Comparison of ENCODE assay signal across 8 cellular contexts in genomic region chrX:40468033-40468979, GRCh38.
DNase-seq lines count a peak whose midpoint lies in the region; ATAC-seq and TF ChIP-seq lines count a peak whose summit lies in the region.

No MANE protein-coding gene starts in this region.

- peak overlapping the region; percentile 20 for H3K27ac Mint-ChIP-seq in activated T-helper 1 cell treated with anti-CD3 and anti-CD28 coated beads, Interleukin-12 subunit alpha, Interleukin-12 subunit beta, Interleukin-2, Interleukin-4 antibody, amounts not matched to agents 30 ng/mL and 10 ng/mL and 1 ng/mL, durations not matched to agents 14 hours and 24 hours and 36 hours

- no peaks in the 10 kb centered on the region for H3K9me3 Mint-ChIP-seq in activated T-helper 1 cell treated with anti-CD3 and anti-CD28 coated beads, Interleukin-12 subunit alpha, Interleukin-12 subunit beta, Interleukin-2, Interleukin-4 antibody, amounts not matched to agents 30 ng/mL and 10 ng/mL and 1 ng/mL, durations not matched to agents 14 hours and 24 hours and 36 hours

- H3K36me3 ChIP-seq in parathyroid adenoma (ENCODE audit: control insufficient read depth, insufficient read depth, low read length): no peaks in the 10 kb centered on the region

- peaks cover 4% of the 10 kb centered on the region for H3K27me3 Mint-ChIP-seq in activated T-helper 1 cell treated with anti-CD3 and anti-CD28 coated beads, Interleukin-12 subunit alpha, Interleukin-12 subunit beta, Interleukin-2, Interleukin-4 antibody, amounts not matched to agents 30 ng/mL and 10 ng/mL and 1 ng/mL, durations not matched to agents 14 hours and 24 hours and 36 hours (ENCODE audit: insufficient read depth)

- peak; percentile 49 for TF ChIP-seq CTCF in AG10803 (conservative IDR thresholded peaks at IDR 0.05; ENCODE audit: low read length)
- peak; percentile 21 for TF ChIP-seq CTCF in GM13976 (IDR thresholded peaks at IDR 0.05; ENCODE audit: borderline replicate concordance, control extremely low read depth, extremely low read depth, insufficient read depth, missing control alignments)
- TF ChIP-seq CTCF in foreskin keratinocyte (conservative IDR thresholded peaks at IDR 0.05): peak; percentile 60
- peak; percentile 31 for TF ChIP-seq CTCF in parathyroid adenoma (IDR thresholded peaks at IDR 0.05)
- TF ChIP-seq CTCF in omental fat pad (IDR thresholded peaks at IDR 0.05): no peak

- H3K4me3 Mint-ChIP-seq in activated T-helper 1 cell treated with anti-CD3 and anti-CD28 coated beads, Interleukin-12 subunit alpha, Interleukin-12 subunit beta, Interleukin-2, Interleukin-4 antibody, amounts not matched to agents 30 ng/mL and 10 ng/mL and 1 ng/mL, durations not matched to agents 14 hours and 24 hours and 36 hours: no peak overlapping the region

- H3K4me1 ChIP-seq in foreskin keratinocyte (peaks cover 6% of the 10 kb centered on the region), parathyroid adenoma (peaks cover 2% of the 10 kb centered on the region)

- no peaks in the 10 kb centered on the region for H3K79me2 ChIP-seq in parathyroid adenoma

- no peaks in the 10 kb centered on the region for H3K9me3 ChIP-seq in parathyroid adenoma (ENCODE audit: control insufficient read depth, low read length)

- no peaks in the 10 kb centered on the region for H3K36me3 Mint-ChIP-seq in activated T-helper 1 cell treated with anti-CD3 and anti-CD28 coated beads, Interleukin-12 subunit alpha, Interleukin-12 subunit beta, Interleukin-2, Interleukin-4 antibody, amounts not matched to agents 30 ng/mL and 10 ng/mL and 1 ng/mL, durations not matched to agents 14 hours and 24 hours and 36 hours (ENCODE audit: low read depth)

- H3K4me1 Mint-ChIP-seq in activated T-helper 1 cell treated with anti-CD3 and anti-CD28 coated beads, Interleukin-12 subunit alpha, Interleukin-12 subunit beta, Interleukin-2, Interleukin-4 antibody, amounts not matched to agents 30 ng/mL and 10 ng/mL and 1 ng/mL, durations not matched to agents 14 hours and 24 hours and 36 hours (ENCODE audit: low read depth): peaks cover 27% of the 10 kb centered on the region

- in situ Hi-C loops in GM13976 (cut with MboI; ENCODE audit: low sequenced_read_pairs, unreplicated experiment): no loop called here

- peak; percentile 64 for DNase-seq in AG10803 (ENCODE audit: low read depth)
- peak; percentile 59 for DNase-seq in GM13976 (ENCODE audit: low spot score)
- DNase-seq in NCI-H748 treated with DMSO at 0.1 percent for 48 hours (lab: John Stamatoyannopoulos, UW): peak; percentile 50
- DNase-seq in activated T-helper 1 cell treated with anti-CD3 and anti-CD28 coated beads, Interleukin-12 subunit alpha, Interleukin-12 subunit beta, Interleukin-2, Interleukin-4 antibody, amounts not matched to agents 30 ng/mL and 10 ng/mL and 1 ng/mL, durations not matched to agents 14 hours and 24 hours and 36 hours (ENCODE audit: low spot score): peak; percentile 16
- DNase-seq in foreskin keratinocyte: peak in 1 of 2 donors; percentile 42
- DNase-seq in omental fat pad (ENCODE audit: low spot score): no peak

- H3K27me3 ChIP-seq in foreskin keratinocyte: no peaks in the 10 kb centered on the region
- no peaks in the 10 kb centered on the region for H3K27me3 ChIP-seq in parathyroid adenoma (ENCODE audit: control insufficient read depth, insufficient read depth, low read length)

- intact Hi-C loops in activated T-helper 1 cell treated with anti-CD3 and anti-CD28 coated beads, Interleukin-12 subunit alpha, Interleukin-12 subunit beta, Interleukin-2, Interleukin-4 antibody, amounts not matched to agents 30 ng/mL and 10 ng/mL and 1 ng/mL, durations not matched to agents 14 hours and 24 hours and 36 hours (cut with micrococcal nuclease): loop anchor here (5.0 kb wide), 1 partner anchor 371 kb away; the partner anchor contains the start of gene BCOR

- peak overlapping the region; percentile 46 for H2AFZ ChIP-seq in parathyroid adenoma

- H3K9ac ChIP-seq in parathyroid adenoma: no peak overlapping the region

- no peak overlapping the region for H3K4me3 ChIP-seq in AG10803 (ENCODE audit: low read length)
- no peak overlapping the region for H3K4me3 ChIP-seq in parathyroid adenoma (ENCODE audit: low read depth, low read length)

- H3K4me2 ChIP-seq in parathyroid adenoma (ENCODE audit: low read length): no peak overlapping the region

- ATAC-seq in HG03342 (IDR thresholded peaks at IDR 0.05; ENCODE audit: unreplicated experiment) (peak; percentile 56), foreskin keratinocyte (peak; percentile 42), omental fat pad (ENCODE audit: low FRiP score) (no peak)

- H3K27ac ChIP-seq in foreskin keratinocyte (no peak overlapping the region), parathyroid adenoma (no peak overlapping the region)

Comparison
In these comparisons a context has a peak if more than half of its experiments do, and no peak if none do; other contexts are left out.
1. CTCF ChIP-seq: peak in AG10803 (single experiment), GM13976 (single experiment), foreskin keratinocyte (single experiment) and parathyroid adenoma (single experiment); none in omental fat pad (0 of 3).